ENCODE assay signal across 12 cellular contexts in genomic region chr5:64977779-64978178, GRCh38.
DNase-seq lines count a peak whose midpoint lies in the region; TF ChIP-seq lines count a peak whose summit lies in the region.
"Had no signal": no experiment of that assay in that cellular context is flagged by ENCODE, and none has a peak within 500 bp of the region (broad histone marks: within the 10 kb centered on the region; RNA-seq: fewer than 3 reads in every experiment).

No MANE protein-coding gene starts in this region.

- no peak for TF ChIP-seq POLR2A in uterus (IDR thresholded peaks at IDR 0.05)

- TF ChIP-seq CTCF in fibroblast of villous mesenchyme (IDR thresholded peaks at IDR 0.05; ENCODE audit: insufficient read depth, low read depth, low read length), result no peak
- no peak for TF ChIP-seq CTCF in uterus (IDR thresholded peaks at IDR 0.05)
- no peak for TF ChIP-seq CTCF in GM10266 (IDR thresholded peaks at IDR 0.05; ENCODE audit: control insufficient read depth, insufficient read depth, low read depth, missing control alignments)

- peak; percentile 2 for DNase-seq in stimulated activated CD4-positive, alpha-beta T cell treated with anti-CD3 and anti-CD28 coated beads, Interleukin-1b, Interleukin-23, amount 100 ng/mL, for 48 hours
- no peak for DNase-seq in stimulated activated CD4-positive, alpha-beta T cell treated with anti-CD3 and anti-CD28 coated beads, Interleukin-2, amount 100 ng/mL, for 24 hours
- DNase-seq in NCI-H226, result peak; percentile 96
- peak; percentile 35 for DNase-seq in fibroblast of villous mesenchyme (ENCODE audit: low read depth)
- peak; percentile 74 to 84 for DNase-seq in uterus
- DNase-seq in GM10266 (ENCODE audit: extremely low spot score), result no peak
- DNase-seq in COR-L47 (lab: John Stamatoyannopoulos, UW), result no peak
- DNase-seq in superior temporal gyrus (ENCODE audit: extremely low spot score), result no peak
- DNase-seq: BE2C, foreskin melanocyte, NCI-H510A treated with DMSO at 0.1 percent for 48 hours, T-cell had no signal

- no peaks in the 10 kb centered on the region for H3K4me1 ChIP-seq in uterus
- H3K4me1 ChIP-seq: BE2C had no signal

- no peaks in the 10 kb centered on the region for H3K36me3 ChIP-seq in uterus
- H3K36me3 ChIP-seq: BE2C had no signal

- H3K9me3 ChIP-seq in uterus, result no peaks in the 10 kb centered on the region
- H3K9me3 ChIP-seq: BE2C had no signal

- peak overlapping the region in 1 of 2 donors; percentile 14 for H3K27ac ChIP-seq in uterus

- H3K4me3 ChIP-seq in fibroblast of villous mesenchyme (ENCODE audit: low read depth, low read length), result no peak overlapping the region
- no peak overlapping the region for H3K4me3 ChIP-seq in uterus

- intact Hi-C loops in uterus (cut with DNase I; ENCODE audit: low total_unique reads), result no loop called here

- H3K27me3 ChIP-seq in uterus, result no peaks in the 10 kb centered on the region
- H3K27me3 ChIP-seq: BE2C had no signal

Comparison
In these comparisons a context has a peak if more than half of its experiments do, and no peak if none do; other contexts are left out.
1. DNase-seq: peak in stimulated activated CD4-positive, alpha-beta T cell treated with anti-CD3 and anti-CD28 coated beads, Interleukin-1b, Interleukin-23, amount 100 ng/mL, for 48 hours (single experiment), NCI-H226 (single experiment), fibroblast of villous mesenchyme (single experiment) and uterus (2 of 2); none in stimulated activated CD4-positive, alpha-beta T cell treated with anti-CD3 and anti-CD28 coated beads, Interleukin-2, amount 100 ng/mL, for 24 hours (0 of 2), GM10266 (single experiment), COR-L47 (single experiment) and superior temporal gyrus (single experiment).